Comparison of ENCODE assay signal across 23 cellular contexts in genomic region chr1:110006516-110006915, GRCh38. TPM values are rescaled to one million over a fixed set of nuclear protein-coding genes. Genes with fewer than 3 reads are reported as not detected.
DNase-seq lines count a peak whose midpoint lies in the region; ATAC-seq and TF ChIP-seq lines count a peak whose summit lies in the region.
"Had no signal": no experiment of that assay in that cellular context is flagged by ENCODE, and none has a peak within 500 bp of the region (broad histone marks: within the 10 kb centered on the region; RNA-seq: fewer than 3 reads in every experiment).

No MANE protein-coding gene starts in this region.

- no peak for TF ChIP-seq RAD21 in HCT116 (IDR thresholded peaks at IDR 0.05; ENCODE audit: low read depth)

- H3K4me1 Mint-ChIP-seq in brain, result peaks cover 60% of the 10 kb centered on the region
- H3K4me1 Mint-ChIP-seq in stimulated activated memory B cell treated with anti-CD40 and anti-IgM and Interleukin-4, amounts not matched to agents 10 μg/mL and 1 μg/mL and 100 μg/mL, for 72 hours, result peaks cover 58% of the 10 kb centered on the region
- peaks cover 31% of the 10 kb centered on the region for H3K4me1 Mint-ChIP-seq in activated CD4-positive, alpha-beta T cell treated with anti-CD3 and anti-CD28 coated beads, Interleukin-2, amount 10 ng/mL, durations not matched to agents 24 days and 14 days
- peaks cover 59% of the 10 kb centered on the region for H3K4me1 Mint-ChIP-seq in WTC11

- 22% methylated on average over 1 of the region's 1 CpG for WGBS in hepatocyte (ENCODE audit: low lambda C conversion rate, missing lambda C conversion rate)

- no peak overlapping the region for H2AFZ ChIP-seq in HCT116 (ENCODE audit: low read depth, low read length, poor library complexity, severe bottlenecking)
- H2AFZ ChIP-seq in hepatocyte, result no peak overlapping the region

- ATAC-seq in HCT116 (no peak), WTC11 (no peak)
- ATAC-seq in stimulated activated memory B cell treated with anti-CD40 and anti-IgM and Interleukin-4, amounts not matched to agents 10 μg/mL and 1 μg/mL and 100 μg/mL, for 72 hours, result no peak
- ATAC-seq: activated CD8-positive, alpha-beta memory T cell treated with anti-CD3 and anti-CD28 coated beads, Interleukin-2, amount 10 ng/mL, durations not matched to agents 7 days and 5 days had no signal

- CTCF ChIA-PET in HCT116 (lab: Charles Lee), result interaction anchor here (1.3 to 1.7 kb wide), 2 partner anchors 22 to 23 kb away, joined by 6 to 11 read pairs; partner anchors contain the start of gene AHCYL1
- CTCF ChIA-PET in WTC11 (lab: Charles Lee), result interaction anchor here (0.8 to 5.4 kb wide), 10 partner anchors 22 to 366 kb away, joined by 4 to 78 read pairs (median 7); partner anchors contain the start of gene AHCYL1

- no peak for TF ChIP-seq POLR2A in HCT116 (IDR thresholded peaks at IDR 0.05; ENCODE audit: borderline replicate concordance, extremely low read depth, insufficient read depth, insufficient read length)

- H3K27ac ChIP-seq in HCT116 (ENCODE audit: low read depth, low read length) (no peak overlapping the region), muscle layer of colon (ENCODE audit: low read depth, low read length) (peak overlapping the region; percentile 57), hepatocyte (no peak overlapping the region)
- H3K27ac ChIP-seq: right atrium auricular region, tibial artery had no signal

- TSS peak; percentile 20 for BruUV-seq in HCT116 (replicated peaks; lab: Mats Ljungman, UMichigan)

- H3K27me3 ChIP-seq in HCT116 (ENCODE audit: insufficient read depth, low read length), result no peaks in the 10 kb centered on the region
- H3K27me3 ChIP-seq in muscle layer of colon (ENCODE audit: control insufficient read depth in 1 of 2, insufficient read depth in 2 of 2, low read length in 2 of 2), result no peaks in the 10 kb centered on the region
- H3K27me3 ChIP-seq in hepatocyte, result no peaks in the 10 kb centered on the region
- H3K27me3 ChIP-seq: MG63, right atrium auricular region, tibial artery had no signal

- peaks cover 51% of the 10 kb centered on the region for H3K79me2 ChIP-seq in HCT116 (ENCODE audit: insufficient read depth, low read length)
- peaks cover 72% of the 10 kb centered on the region for H3K79me2 ChIP-seq in hepatocyte

- no peak for TF ChIP-seq CTCF in HCT116 (IDR thresholded peaks at IDR 0.05 in 2 of 3, conservative IDR thresholded peaks at IDR 0.05 in 1 of 3; ENCODE audit: borderline replicate concordance in 1 of 3, insufficient read depth in 1 of 3, low read depth in 2 of 3, low read length in 2 of 3)
- TF ChIP-seq CTCF in brain (conservative IDR thresholded peaks at IDR 0.05), result no peak
- no peak for TF ChIP-seq CTCF in hepatocyte (IDR thresholded peaks at IDR 0.05; ENCODE audit: poor library complexity)
- TF ChIP-seq CTCF in WTC11 (IDR thresholded peaks at IDR 0.05), result no peak

- POLR2A ChIA-PET in HCT116 (lab: Charles Lee) (no interaction called here), WTC11 (lab: Charles Lee) (interaction anchor here (1.5 kb wide), 1 partner anchor 22 kb away, joined by 8 read pairs; the partner anchor contains the start of gene AHCYL1)

- DNase-seq in HCT116 (ENCODE audit: low read depth, low spot score) (no peak), hepatocyte (ENCODE audit: low spot score) (no peak), WTC11 (ENCODE audit: low spot score) (no peak)
- DNase-seq in activated CD4-positive, alpha-beta T cell treated with anti-CD3 and anti-CD28 coated beads, Interleukin-2, amount 10 ng/mL, durations not matched to agents 24 days and 14 days, result no peak
- DNase-seq: activated CD4-positive, alpha-beta T cell treated with anti-CD3 and anti-CD28 coated beads, Interleukin-2, amount 50 U/mL, for 1 hour; activated CD8-positive, alpha-beta memory T cell treated with anti-CD3 and anti-CD28 coated beads, Interleukin-2, amount 10 ng/mL, durations not matched to agents 7 days and 5 days; activated naive CD4-positive, alpha-beta T cell treated with anti-CD3 and anti-CD28 coated beads, Interleukin-2, amount 10 ng/mL, durations not matched to agents 7 days and 5 days; amygdala; CD4-positive, alpha-beta T cell; head of caudate nucleus; KBM-7; MG63; naive B cell; NCI-H1694; NCI-H524 treated with DMSO at 0.1 percent for 48 hours; RPMI8226; tibial artery had no signal

- H3K9me3 Mint-ChIP-seq in brain (no peaks in the 10 kb centered on the region), WTC11 (no peaks in the 10 kb centered on the region)
- H3K9me3 Mint-ChIP-seq in stimulated activated memory B cell treated with anti-CD40 and anti-IgM and Interleukin-4, amounts not matched to agents 10 μg/mL and 1 μg/mL and 100 μg/mL, for 72 hours, result no peaks in the 10 kb centered on the region
- no peaks in the 10 kb centered on the region for H3K9me3 Mint-ChIP-seq in activated CD4-positive, alpha-beta T cell treated with anti-CD3 and anti-CD28 coated beads, Interleukin-2, amount 10 ng/mL, durations not matched to agents 24 days and 14 days
- H3K9me3 Mint-ChIP-seq: activated naive CD4-positive, alpha-beta T cell treated with anti-CD3 and anti-CD28 coated beads, Interleukin-2, amount 10 ng/mL, durations not matched to agents 7 days and 5 days; CD4-positive, alpha-beta T cell; memory B cell; naive B cell; stimulated activated naive CD8-positive, alpha-beta T cell treated with anti-CD3 and anti-CD28 coated beads, Interleukin-15, Interleukin-2, amounts not matched to agents 100 ng/mL and 50 ng/mL, for 24 hours had no signal

- H3K4me3 Mint-ChIP-seq in brain, result peak overlapping the region in 1 of 5 experiments; percentile 46
- H3K4me3 Mint-ChIP-seq in stimulated activated memory B cell treated with anti-CD40 and anti-IgM and Interleukin-4, amounts not matched to agents 10 μg/mL and 1 μg/mL and 100 μg/mL, for 72 hours, result no peak overlapping the region
- no peak overlapping the region for H3K4me3 Mint-ChIP-seq in activated CD4-positive, alpha-beta T cell treated with anti-CD3 and anti-CD28 coated beads, Interleukin-2, amount 10 ng/mL, durations not matched to agents 24 days and 14 days
- H3K4me3 Mint-ChIP-seq in WTC11, result no peak overlapping the region
- H3K4me3 Mint-ChIP-seq: activated CD8-positive, alpha-beta memory T cell treated with anti-CD3 and anti-CD28 coated beads, Interleukin-2, amount 10 ng/mL, durations not matched to agents 7 days and 5 days; activated naive CD4-positive, alpha-beta T cell treated with anti-CD3 and anti-CD28 coated beads, Interleukin-2, amount 10 ng/mL, durations not matched to agents 7 days and 5 days; CD4-positive, alpha-beta T cell; memory B cell; naive B cell; stimulated activated naive CD8-positive, alpha-beta T cell treated with anti-CD3 and anti-CD28 coated beads, Interleukin-15, Interleukin-2, amounts not matched to agents 100 ng/mL and 50 ng/mL, for 24 hours had no signal

- RAD21 ChIA-PET in HCT116 (lab: Charles Lee; ENCODE audit: low non-redundant PET in 1 of 2, low total read pairs in 2 of 2, uncharacterized antibody in 2 of 2, unreplicated experiment in 2 of 2), result no interaction called here

- no peak overlapping the region for H3K4me2 ChIP-seq in HCT116 (ENCODE audit: low read length)
- no peak overlapping the region for H3K4me2 ChIP-seq in hepatocyte

- intact Hi-C loops in HCT116 (cut with micrococcal nuclease), result no loop called here
- intact Hi-C loops in activated CD4-positive, alpha-beta T cell treated with anti-CD3 and anti-CD28 coated beads, Interleukin-2, amount 10 ng/mL, durations not matched to agents 24 days and 14 days (cut with micrococcal nuclease), result no loop called here

- H3K36me3 Mint-ChIP-seq in brain (peaks cover 35% of the 10 kb centered on the region), WTC11 (peaks cover 21% of the 10 kb centered on the region)
- H3K36me3 Mint-ChIP-seq in stimulated activated memory B cell treated with anti-CD40 and anti-IgM and Interleukin-4, amounts not matched to agents 10 μg/mL and 1 μg/mL and 100 μg/mL, for 72 hours, result peaks cover 32% of the 10 kb centered on the region
- H3K36me3 Mint-ChIP-seq in activated CD4-positive, alpha-beta T cell treated with anti-CD3 and anti-CD28 coated beads, Interleukin-2, amount 10 ng/mL, durations not matched to agents 24 days and 14 days (ENCODE audit: low read depth), result peaks cover 31% of the 10 kb centered on the region
- H3K36me3 Mint-ChIP-seq: naive B cell had no signal

- H3K27me3 Mint-ChIP-seq in brain (no peaks in the 10 kb centered on the region), WTC11 (ENCODE audit: low read depth) (no peaks in the 10 kb centered on the region)
- no peaks in the 10 kb centered on the region for H3K27me3 Mint-ChIP-seq in stimulated activated memory B cell treated with anti-CD40 and anti-IgM and Interleukin-4, amounts not matched to agents 10 μg/mL and 1 μg/mL and 100 μg/mL, for 72 hours
- no peaks in the 10 kb centered on the region for H3K27me3 Mint-ChIP-seq in activated CD4-positive, alpha-beta T cell treated with anti-CD3 and anti-CD28 coated beads, Interleukin-2, amount 10 ng/mL, durations not matched to agents 24 days and 14 days
- H3K27me3 Mint-ChIP-seq: activated CD8-positive, alpha-beta memory T cell treated with anti-CD3 and anti-CD28 coated beads, Interleukin-2, amount 10 ng/mL, durations not matched to agents 7 days and 5 days; activated naive CD4-positive, alpha-beta T cell treated with anti-CD3 and anti-CD28 coated beads, Interleukin-2, amount 10 ng/mL, durations not matched to agents 7 days and 5 days; CD4-positive, alpha-beta T cell; memory B cell; naive B cell; stimulated activated naive CD8-positive, alpha-beta T cell treated with anti-CD3 and anti-CD28 coated beads, Interleukin-15, Interleukin-2, amounts not matched to agents 100 ng/mL and 50 ng/mL, for 24 hours had no signal

- H3K9ac ChIP-seq in HCT116 (ENCODE audit: low read length) (no peak overlapping the region), muscle layer of colon (ENCODE audit: low read length) (no peak overlapping the region)

- H3K4me3 ChIP-seq in HCT116 (replicated peaks in 1 of 2; ENCODE audit: low read depth in 1 of 2, low read length in 2 of 2), result no peak overlapping the region
- no peak overlapping the region for H3K4me3 ChIP-seq in muscle layer of colon (ENCODE audit: low read depth in 1 of 2, low read length in 2 of 2)
- H3K4me3 ChIP-seq in hepatocyte, result no peak overlapping the region
- H3K4me3 ChIP-seq: MG63, right atrium auricular region, tibial artery had no signal

- no peaks in the 10 kb centered on the region for H3K9me2 ChIP-seq in HCT116 (ENCODE audit: insufficient read depth)
- no peaks in the 10 kb centered on the region for H3K9me2 ChIP-seq in hepatocyte (replicated peaks; ENCODE audit: insufficient read depth)

- peaks cover 18 to 23% of the 10 kb centered on the region in 2 experiments; a peak in 3 of 4 replicates for H3K36me3 ChIP-seq in HCT116 (ENCODE audit: control insufficient read depth in 1 of 2, insufficient read depth in 2 of 2, low read length in 2 of 2)
- H3K36me3 ChIP-seq in muscle layer of colon (ENCODE audit: insufficient read depth, low read length), result peaks cover 26% of the 10 kb centered on the region
- no peaks in the 10 kb centered on the region for H3K36me3 ChIP-seq in hepatocyte (replicated peaks; ENCODE audit: insufficient read depth, low read depth)

- H3K4me1 ChIP-seq in HCT116 (ENCODE audit: control insufficient read depth in 1 of 2, insufficient read depth in 2 of 2, low read length in 2 of 2) (peaks cover 28 to 36% of the 10 kb centered on the region in 2 experiments), muscle layer of colon (ENCODE audit: insufficient read depth, low read length) (peaks cover 54% of the 10 kb centered on the region), hepatocyte (ENCODE audit: insufficient read depth) (peaks cover 38% of the 10 kb centered on the region)

- H4K20me1 ChIP-seq in HCT116 (ENCODE audit: insufficient read depth), result 0 out of 2 replicates have a peak, but pooled peaks cover 5% of the 10 kb centered on the region
- H4K20me1 ChIP-seq in hepatocyte (ENCODE audit: insufficient read depth, poor library complexity, severe bottlenecking), result peaks cover 21% of the 10 kb centered on the region

- H3K9me3 ChIP-seq in HCT116 (ENCODE audit: control insufficient read depth in 1 of 2, insufficient read depth in 1 of 2, low read depth in 1 of 2, low read length in 2 of 2) (no peaks in the 10 kb centered on the region), muscle layer of colon (ENCODE audit: low read length) (no peaks in the 10 kb centered on the region), hepatocyte (ENCODE audit: low read depth) (no peaks in the 10 kb centered on the region)
- H3K9me3 ChIP-seq: MG63, right atrium auricular region, tibial artery had no signal

- H3K27ac Mint-ChIP-seq in brain, result peak overlapping the region in 4 of 5 experiments; percentile 68 to 93 (median 84)
- H3K27ac Mint-ChIP-seq in stimulated activated memory B cell treated with anti-CD40 and anti-IgM and Interleukin-4, amounts not matched to agents 10 μg/mL and 1 μg/mL and 100 μg/mL, for 72 hours, result peak overlapping the region; percentile 51
- H3K27ac Mint-ChIP-seq in activated CD4-positive, alpha-beta T cell treated with anti-CD3 and anti-CD28 coated beads, Interleukin-2, amount 10 ng/mL, durations not matched to agents 24 days and 14 days, result no peak overlapping the region
- no peak overlapping the region for H3K27ac Mint-ChIP-seq in WTC11
- H3K27ac Mint-ChIP-seq: activated CD8-positive, alpha-beta memory T cell treated with anti-CD3 and anti-CD28 coated beads, Interleukin-2, amount 10 ng/mL, durations not matched to agents 7 days and 5 days; activated naive CD4-positive, alpha-beta T cell treated with anti-CD3 and anti-CD28 coated beads, Interleukin-2, amount 10 ng/mL, durations not matched to agents 7 days and 5 days; CD4-positive, alpha-beta T cell; stimulated activated naive CD8-positive, alpha-beta T cell treated with anti-CD3 and anti-CD28 coated beads, Interleukin-15, Interleukin-2, amounts not matched to agents 100 ng/mL and 50 ng/mL, for 24 hours had no signal

RNA-seq across cellular contexts. Expression of gene AHCYL1, which starts 22.0 kb away (rescaled TPM):
- total RNA-seq in HCT116 (2021; ENCODE audit: unreplicated experiment) (92.0 TPM), hepatocyte (49.2 and 56.2 TPM in 2 replicates), WTC11 (2021) (92.1 to 99.4 TPM (median 98.6 TPM) in 3 replicates)
- polyA plus RNA-seq in HCT116 (2012), result 95.4 and 99.7 TPM in 2 replicates
- polyA plus RNA-seq in brain (ENCODE audit: insufficient read depth, low read depth, low replicate concordance) (164 TPM), hepatocyte (88.4 and 97.6 TPM in 2 replicates)
- 67.1 and 75.3 TPM in 2 replicates for total RNA-seq in activated CD4-positive, alpha-beta T cell treated with anti-CD3 and anti-CD28 coated beads, Interleukin-2, amount 10 ng/mL, durations not matched to agents 24 days and 14 days

RNA-seq across cellular contexts. Expression of gene STRIP1, which starts 27.9 kb away (rescaled TPM):
- total RNA-seq in HCT116 (2021; ENCODE audit: unreplicated experiment) (33.5 TPM), hepatocyte (44.6 and 49.0 TPM in 2 replicates), WTC11 (2021) (36.8 to 42.8 TPM (median 38.2 TPM) in 3 replicates)
- polyA plus RNA-seq in HCT116 (2012), result 17.6 and 17.7 TPM in 2 replicates
- polyA plus RNA-seq in brain (ENCODE audit: insufficient read depth, low read depth, low replicate concordance) (27.8 TPM), hepatocyte (29.1 and 38.0 TPM in 2 replicates)
- 41.0 and 43.8 TPM in 2 replicates for total RNA-seq in activated CD4-positive, alpha-beta T cell treated with anti-CD3 and anti-CD28 coated beads, Interleukin-2, amount 10 ng/mL, durations not matched to agents 24 days and 14 days

Comparison
In these comparisons a context has a peak if more than half of its experiments do, and no peak if none do; other contexts are left out.
1. H3K27ac Mint-ChIP-seq: peak in brain (4 of 5) and stimulated activated memory B cell treated with anti-CD40 and anti-IgM and Interleukin-4, amounts not matched to agents 10 μg/mL and 1 μg/mL and 100 μg/mL, for 72 hours (single experiment); none in activated CD4-positive, alpha-beta T cell treated with anti-CD3 and anti-CD28 coated beads, Interleukin-2, amount 10 ng/mL, durations not matched to agents 24 days and 14 days (single experiment) and WTC11 (single experiment).